26 cellular contexts compared by ENCODE assay signal in genomic region chr20:56625837-56626236, GRCh38. TPM values are rescaled to one million over a fixed set of nuclear protein-coding genes. Genes with fewer than 3 reads are reported as not detected.
DNase-seq lines count a peak whose midpoint lies in the region; TF ChIP-seq lines count a peak whose summit lies in the region.
"Had no signal": no experiment of that assay in that cellular context is flagged by ENCODE, and none has a peak within 500 bp of the region (broad histone marks: within the 10 kb centered on the region; RNA-seq: fewer than 3 reads in every experiment).

No MANE protein-coding gene starts in this region.

- H3K4me3 Mint-ChIP-seq in Calu3 (ENCODE audit: low read depth, unreplicated experiment) (peak overlapping the region; percentile 59), glutamatergic neuron (ENCODE audit: unreplicated experiment) (peak overlapping the region; percentile 52), nephron progenitor cell (peak overlapping the region; percentile 75)
- H3K4me3 Mint-ChIP-seq: activated B cell treated with CpG ODN at 0.5 μM for 24 hours; activated CD4-positive, alpha-beta memory T cell treated with anti-CD3 and anti-CD28 coated beads, Interleukin-2, amount 10 ng/mL, durations not matched to agents 7 days and 5 days; activated naive CD4-positive, alpha-beta T cell treated with anti-CD3 and anti-CD28 coated beads, Interleukin-2, amount 10 ng/mL, durations not matched to agents 7 days and 5 days; activated T-cell treated with anti-CD3 and anti-CD28 coated beads, Interleukin-2, amount 50 U/mL, for 72 hours had no signal

- no peak for TF ChIP-seq CTCF in Calu3 (IDR thresholded peaks at IDR 0.05; ENCODE audit: unreplicated experiment)
- no peak for TF ChIP-seq CTCF in glutamatergic neuron (IDR thresholded peaks at IDR 0.05; ENCODE audit: partially characterized antibody, unreplicated experiment)
- TF ChIP-seq CTCF in nephron progenitor cell (IDR thresholded peaks at IDR 0.05), result no peak

- in situ Hi-C loops in HAP-1 (cut with MboI; ENCODE audit: low sequenced_read_pairs), result loop anchor here (5.0 kb wide), 1 partner anchor 346 kb away; no protein-coding TSS in a partner anchor

- CTCF ChIA-PET in Calu3 (lab: Charles Lee), result no interaction called here

- H3K9me3 ChIP-seq in HAP-1, result no peaks in the 10 kb centered on the region
- H3K9me3 ChIP-seq: colonic mucosa, esophagus muscularis mucosa, gastrocnemius medialis had no signal

- peaks cover 18% of the 10 kb centered on the region for H3K4me1 ChIP-seq in HAP-1

- intact Hi-C loops in Calu3 (cut with micrococcal nuclease; ENCODE audit: unreplicated experiment), result loop anchor here (10.0 kb wide), 1 partner anchor 71 kb away; no protein-coding TSS in a partner anchor

- H3K27me3 ChIP-seq in HAP-1 (ENCODE audit: low read depth), result no peaks in the 10 kb centered on the region

- H3K36me3 Mint-ChIP-seq in Calu3 (ENCODE audit: insufficient read depth, unreplicated experiment), result peaks cover 22% of the 10 kb centered on the region
- H3K36me3 Mint-ChIP-seq in glutamatergic neuron (ENCODE audit: unreplicated experiment), result no peaks in the 10 kb centered on the region
- no peaks in the 10 kb centered on the region for H3K36me3 Mint-ChIP-seq in nephron progenitor cell (ENCODE audit: low read depth)
- H3K36me3 Mint-ChIP-seq: activated naive CD4-positive, alpha-beta T cell treated with anti-CD3 and anti-CD28 coated beads, Interleukin-2, amount 10 ng/mL, durations not matched to agents 7 days and 5 days had no signal

- H3K9me3 Mint-ChIP-seq in Calu3 (ENCODE audit: low read depth, unreplicated experiment) (no peaks in the 10 kb centered on the region), glutamatergic neuron (ENCODE audit: unreplicated experiment) (peaks cover 3% of the 10 kb centered on the region), nephron progenitor cell (no peaks in the 10 kb centered on the region)
- H3K9me3 Mint-ChIP-seq: activated B cell treated with CpG ODN at 0.5 μM for 24 hours; activated CD4-positive, alpha-beta memory T cell treated with anti-CD3 and anti-CD28 coated beads, Interleukin-2, amount 10 ng/mL, durations not matched to agents 7 days and 5 days; activated naive CD4-positive, alpha-beta T cell treated with anti-CD3 and anti-CD28 coated beads, Interleukin-2, amount 10 ng/mL, durations not matched to agents 7 days and 5 days; activated T-cell treated with anti-CD3 and anti-CD28 coated beads, Interleukin-2, amount 50 U/mL, for 72 hours had no signal

- H3K4me1 Mint-ChIP-seq in Calu3 (ENCODE audit: low read depth, unreplicated experiment) (no peaks in the 10 kb centered on the region), glutamatergic neuron (ENCODE audit: low read depth, unreplicated experiment) (peaks cover 8% of the 10 kb centered on the region), nephron progenitor cell (peaks cover 24% of the 10 kb centered on the region)

- H3K27ac Mint-ChIP-seq in Calu3 (ENCODE audit: unreplicated experiment) (no peak overlapping the region), glutamatergic neuron (ENCODE audit: unreplicated experiment) (no peak overlapping the region), nephron progenitor cell (no peak overlapping the region)
- H3K27ac Mint-ChIP-seq: activated B cell treated with CpG ODN at 0.5 μM for 24 hours; activated CD4-positive, alpha-beta memory T cell treated with anti-CD3 and anti-CD28 coated beads, Interleukin-2, amount 10 ng/mL, durations not matched to agents 7 days and 5 days; activated naive CD4-positive, alpha-beta T cell treated with anti-CD3 and anti-CD28 coated beads, Interleukin-2, amount 10 ng/mL, durations not matched to agents 7 days and 5 days; activated T-cell treated with anti-CD3 and anti-CD28 coated beads, Interleukin-2, amount 50 U/mL, for 72 hours had no signal

- peak overlapping the region; percentile 80 for H3K4me3 ChIP-seq in HAP-1
- H3K4me3 ChIP-seq: colonic mucosa had no signal

- H3K27me3 Mint-ChIP-seq in Calu3 (ENCODE audit: unreplicated experiment) (no peaks in the 10 kb centered on the region), glutamatergic neuron (ENCODE audit: unreplicated experiment) (peaks cover 13% of the 10 kb centered on the region), nephron progenitor cell (ENCODE audit: low read depth, poor library complexity) (peaks cover 91% of the 10 kb centered on the region)

- DNase-seq in Calu3, result no peak
- DNase-seq in HAP-1 (ENCODE audit: low spot score in 2 of 2), result peak in 1 of 2 experiments; percentile 49
- DNase-seq in glutamatergic neuron, result no peak
- DNase-seq in nephron progenitor cell, result no peak
- no peak for DNase-seq in stimulated activated naive CD4-positive, alpha-beta T cell (lab: John Stamatoyannopoulos, UW)
- no peak for DNase-seq in NCI-H2227 treated with DMSO at 0.1 percent for 48 hours (lab: John Stamatoyannopoulos, UW)
- DNase-seq in T-helper 2 cell, result no peak
- no peak for DNase-seq in stimulated activated CD4-positive, alpha-beta T cell treated with anti-CD3 and anti-CD28 coated beads, Interleukin-15, amount 100 ng/mL, for 24 hours
- DNase-seq: activated B cell treated with CpG ODN at 0.5 μM for 24 hours; activated CD4-positive, alpha-beta memory T cell treated with anti-CD3 and anti-CD28 coated beads, Interleukin-2, amount 10 ng/mL, durations not matched to agents 7 days and 5 days; activated T-cell treated with anti-CD3 and anti-CD28 coated beads, Interleukin-2, amount 50 U/mL, for 72 hours; COR-L47; DND-41; gastrocnemius medialis; NCI-H1105 treated with DMSO at 0.1 percent for 48 hours; NCI-H2081; NCI-H345; PC-3; Right ventricle myocardium superior; substantia nigra had no signal

- BruUV-seq in Calu3 (replicated peaks; lab: Mats Ljungman, UMichigan), result no TSS peak

- no peaks in the 10 kb centered on the region; the same call in none of the 2 replicates for H3K36me3 ChIP-seq in HAP-1 (replicated peaks)
- H3K36me3 ChIP-seq: BLaER1, colonic mucosa, esophagus muscularis mucosa, gastrocnemius medialis had no signal

RNA-seq across cellular contexts. Expression of gene TFAP2C, which starts 3.3 kb away (rescaled TPM):
- total RNA-seq in Calu3 (2022), result 3.1 and 3.4 TPM in 2 replicates
- total RNA-seq in glutamatergic neuron (ENCODE audit: unreplicated experiment), result 35.3 TPM
- total RNA-seq: activated B cell treated with CpG ODN at 0.5 μM for 24 hours; activated CD4-positive, alpha-beta memory T cell treated with anti-CD3 and anti-CD28 coated beads, Interleukin-2, amount 10 ng/mL, durations not matched to agents 7 days and 5 days; pulmonary artery endothelial cell; skeletal muscle tissue had no signal
